In the genomic region with DNA sequence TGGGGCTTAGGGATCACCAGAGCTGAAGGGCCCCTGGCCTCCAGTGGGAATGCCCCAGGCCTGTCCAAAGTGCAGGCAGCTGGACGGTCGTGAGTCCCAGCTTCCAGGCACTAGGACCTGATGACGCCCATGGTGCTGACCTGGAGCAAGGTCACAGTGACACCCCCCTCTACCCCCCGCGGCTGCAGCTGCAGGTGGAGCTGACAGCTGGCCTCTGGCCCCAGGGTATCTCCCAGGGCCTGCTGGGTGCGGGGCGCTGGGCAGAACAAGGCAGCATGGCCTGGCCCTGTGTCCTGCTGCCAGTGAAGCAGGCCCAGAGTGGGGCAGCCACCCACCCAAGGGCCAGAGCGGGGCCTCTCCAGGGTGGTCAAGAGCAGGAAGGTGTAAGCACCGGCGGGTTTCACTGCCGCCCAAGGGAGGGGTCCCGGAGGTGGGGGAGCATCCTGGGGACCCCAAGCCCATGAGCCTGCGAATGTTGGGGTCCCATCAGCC, we compare ENCODE assay signal across 9 cellular contexts. TPM values are rescaled to one million over a fixed set of nuclear protein-coding genes. Genes with fewer than 3 reads are reported as not detected.
A peak's percentile ranks its signal among the peaks of the same experiment; 100 is the strongest.
DNase-seq lines count a peak whose midpoint lies in the region; ATAC-seq, FAIRE-seq and TF ChIP-seq lines count a peak whose summit lies in the region.
"Had no signal": no experiment of that assay in that cellular context is flagged by ENCODE, and none has a peak within 500 bp of the region (broad histone marks: within the 10 kb centered on the region; RNA-seq: fewer than 3 reads in every experiment).

No MANE protein-coding gene starts in this region.

- H3K4me1 ChIP-seq in keratinocyte (ENCODE audit: control insufficient read depth, extremely low read depth, insufficient read depth, low read length) (peaks cover 7% of the 10 kb centered on the region), thymus (ENCODE audit: control insufficient read depth, insufficient read depth, low read length) (peaks cover 17% of the 10 kb centered on the region)

- H3K9ac ChIP-seq in keratinocyte (ENCODE audit: control insufficient read depth, extremely low read depth, insufficient read depth, low read length): peak overlapping the region; percentile 74

- no peaks in the 10 kb centered on the region for H4K20me1 ChIP-seq in keratinocyte (ENCODE audit: control insufficient read depth, extremely low read depth, insufficient read depth, low read length)

- WGBS in thymus: 87% methylated on average over 13 of the region's 13 CpGs

- peaks cover 21% of the 10 kb centered on the region for H3K4me1 Mint-ChIP-seq in activated CD4-positive, alpha-beta T cell treated with anti-CD3 and anti-CD28 coated beads, Interleukin-2, amount 10 ng/mL, durations not matched to agents 24 days and 14 days
- H3K4me1 Mint-ChIP-seq in activated naive CD8-positive, alpha-beta T cell treated with anti-CD3 and anti-CD28 coated beads, Interleukin-2, amount 50 U/mL, for 24 hours: peaks cover 22% of the 10 kb centered on the region

- peak overlapping the region; percentile 83 for H2AFZ ChIP-seq in keratinocyte (ENCODE audit: control insufficient read depth, low read length)

- H3K27me3 ChIP-seq in keratinocyte (ENCODE audit: control insufficient read depth, extremely low read depth, insufficient read depth, low read length) (no peaks in the 10 kb centered on the region), thymus (ENCODE audit: control insufficient read depth, insufficient read depth) (no peaks in the 10 kb centered on the region)

- peaks cover 4% of the 10 kb centered on the region for H3K36me3 Mint-ChIP-seq in activated CD4-positive, alpha-beta T cell treated with anti-CD3 and anti-CD28 coated beads, Interleukin-2, amount 10 ng/mL, durations not matched to agents 24 days and 14 days (ENCODE audit: low read depth)
- peaks cover 3% of the 10 kb centered on the region for H3K36me3 Mint-ChIP-seq in activated naive CD8-positive, alpha-beta T cell treated with anti-CD3 and anti-CD28 coated beads, Interleukin-2, amount 50 U/mL, for 24 hours (ENCODE audit: low read depth)

- H3K4me3 ChIP-seq in keratinocyte (ENCODE audit: control insufficient read depth in 2 of 3, extremely low read depth in 1 of 3, insufficient read depth in 2 of 3, low read depth in 1 of 3, low read length in 3 of 3) (peak overlapping the region; percentile 68 to 84 (median 76)), thymus (ENCODE audit: low read length) (peak overlapping the region; percentile 68)

- FAIRE-seq in keratinocyte (lab: Jason Lieb, UNC): no peak

- intact Hi-C loops in activated CD4-positive, alpha-beta T cell treated with anti-CD3 and anti-CD28 coated beads, Interleukin-2, amount 10 ng/mL, durations not matched to agents 24 days and 14 days (cut with micrococcal nuclease): loop anchor here (10.0 kb wide), 2 partner anchors 177 to 763 kb away; partner anchors contain the start of gene KMT5B

- H3K4me3 Mint-ChIP-seq in activated CD4-positive, alpha-beta T cell treated with anti-CD3 and anti-CD28 coated beads, Interleukin-2, amount 10 ng/mL, durations not matched to agents 24 days and 14 days: peak overlapping the region; percentile 92
- peak overlapping the region; percentile 82 for H3K4me3 Mint-ChIP-seq in activated naive CD8-positive, alpha-beta T cell treated with anti-CD3 and anti-CD28 coated beads, Interleukin-2, amount 50 U/mL, for 24 hours

- peak overlapping the region; percentile 87 for H3K4me2 ChIP-seq in keratinocyte (ENCODE audit: control insufficient read depth, extremely low read depth, insufficient read depth, low read depth, low read length)

- H3K9me3 Mint-ChIP-seq in activated CD4-positive, alpha-beta T cell treated with anti-CD3 and anti-CD28 coated beads, Interleukin-2, amount 10 ng/mL, durations not matched to agents 24 days and 14 days: no peaks in the 10 kb centered on the region
- H3K9me3 Mint-ChIP-seq in activated naive CD8-positive, alpha-beta T cell treated with anti-CD3 and anti-CD28 coated beads, Interleukin-2, amount 50 U/mL, for 24 hours: no peaks in the 10 kb centered on the region

- H3K27ac Mint-ChIP-seq in activated CD4-positive, alpha-beta T cell treated with anti-CD3 and anti-CD28 coated beads, Interleukin-2, amount 10 ng/mL, durations not matched to agents 24 days and 14 days: peak overlapping the region; percentile 87
- no peak overlapping the region for H3K27ac Mint-ChIP-seq in activated naive CD8-positive, alpha-beta T cell treated with anti-CD3 and anti-CD28 coated beads, Interleukin-2, amount 50 U/mL, for 24 hours

- ATAC-seq in activated naive CD8-positive, alpha-beta T cell treated with anti-CD3 and anti-CD28 coated beads, Interleukin-2, amount 50 U/mL, for 24 hours: no peak

- dilution Hi-C loops in keratinocyte (cut with MboI; ENCODE audit: extremely low pct_ligation_motif_present, low sequenced_read_pairs): no loop called here

- peaks cover 5% of the 10 kb centered on the region for H3K79me2 ChIP-seq in keratinocyte (ENCODE audit: control insufficient read depth, insufficient read depth, low read length)

- DNase-seq in activated CD4-positive, alpha-beta T cell treated with anti-CD3 and anti-CD28 coated beads, Interleukin-2, amount 10 ng/mL, durations not matched to agents 24 days and 14 days: no peak
- no peak for DNase-seq in activated CD4-positive, alpha-beta T cell treated with anti-CD3 and anti-CD28 coated beads, Interleukin-2, amount 50 U/mL, for 48 hours
- no peak for DNase-seq in activated naive CD8-positive, alpha-beta T cell treated with anti-CD3 and anti-CD28 coated beads, Interleukin-2, amount 50 U/mL, for 24 hours
- no peak for DNase-seq in keratinocyte (ENCODE audit: low read depth, low spot score)
- DNase-seq in middle frontal gyrus (ENCODE audit: extremely low spot score, low spot score): no peak
- no peak for DNase-seq in activated effector memory CD4-positive, alpha-beta T cell treated with Interleukin-2 at 50 U/mL for 16 hours
- DNase-seq in Kasumi-1 (lab: John Stamatoyannopoulos, UW): no peak

- TF ChIP-seq CTCF in keratinocyte (optimal IDR thresholded peaks at IDR 0.05 in 1 of 3, IDR thresholded peaks at IDR 0.05 in 1 of 3, conservative IDR thresholded peaks at IDR 0.05 in 1 of 3; ENCODE audit: extremely low read depth in 1 of 3, insufficient read depth in 2 of 3, low read length in 3 of 3): no peak

- H3K9me1 ChIP-seq in keratinocyte (ENCODE audit: control insufficient read depth, extremely low read depth, insufficient read depth, low read length): no peaks in the 10 kb centered on the region

- H3K36me3 ChIP-seq in keratinocyte (ENCODE audit: control insufficient read depth in 2 of 2, extremely low read depth in 1 of 2, insufficient read depth in 2 of 2, low read length in 2 of 2) (peaks cover 11% of the 10 kb centered on the region in 2 experiments), thymus (ENCODE audit: control insufficient read depth, insufficient read depth) (peaks cover 38% of the 10 kb centered on the region)

- H3K27ac ChIP-seq in keratinocyte (ENCODE audit: control insufficient read depth, insufficient read depth, low read length) (peak overlapping the region; percentile 26), thymus (ENCODE audit: low read depth) (peak overlapping the region; percentile 64)

- H3K9me3 ChIP-seq in keratinocyte (ENCODE audit: control insufficient read depth, low read depth, low read length) (no peaks in the 10 kb centered on the region), thymus (ENCODE audit: control insufficient read depth) (no peaks in the 10 kb centered on the region)

- no peaks in the 10 kb centered on the region for H3K27me3 Mint-ChIP-seq in activated CD4-positive, alpha-beta T cell treated with anti-CD3 and anti-CD28 coated beads, Interleukin-2, amount 10 ng/mL, durations not matched to agents 24 days and 14 days
- H3K27me3 Mint-ChIP-seq in activated naive CD8-positive, alpha-beta T cell treated with anti-CD3 and anti-CD28 coated beads, Interleukin-2, amount 50 U/mL, for 24 hours: no peaks in the 10 kb centered on the region

RNA-seq across cellular contexts. Expression of gene TCIRG1, which starts 0.6 kb away (rescaled TPM):
- total RNA-seq in activated CD4-positive, alpha-beta T cell treated with anti-CD3 and anti-CD28 coated beads, Interleukin-2, amount 10 ng/mL, durations not matched to agents 24 days and 14 days: 141 and 149 TPM in 2 replicates
- polyA plus RNA-seq in keratinocyte (12.7 to 31.6 TPM (median 17.8 TPM) in 3 replicates), thymus (236 TPM)
- 7.2 TPM for polyA plus RNA-seq in keratinocyte (2011; ENCODE audit: low read depth)
- polyA plus RNA-seq in keratinocyte (2011; cell fraction: cytosol; rRNA removed): 3.3 and 6.7 TPM in 2 replicates
- 99.0 and 125 TPM in 2 replicates for polyA plus RNA-seq in keratinocyte (2011; cell fraction: nucleus; rRNA removed)
- 8.9 and 26.0 TPM in 2 replicates for polyA plus RNA-seq in keratinocyte (2012; ENCODE audit: low replicate concordance)
- polyA minus RNA-seq in keratinocyte: 18.3 to 28.8 TPM (median 25.8 TPM) in 3 replicates
- polyA minus RNA-seq in keratinocyte (2011; cell fraction: cytosol; rRNA and poly(A)+ RNA removed): 34.9 TPM
- 34.0 and 37.2 TPM in 2 replicates for polyA minus RNA-seq in keratinocyte (2011; cell fraction: nucleus; rRNA and poly(A)+ RNA removed)

RNA-seq across cellular contexts. Expression of gene NDUFS8, which starts 7.8 kb away (rescaled TPM):
- total RNA-seq in activated CD4-positive, alpha-beta T cell treated with anti-CD3 and anti-CD28 coated beads, Interleukin-2, amount 10 ng/mL, durations not matched to agents 24 days and 14 days: 153 and 159 TPM in 2 replicates
- polyA plus RNA-seq in keratinocyte (51.7 to 99.9 TPM (median 65.2 TPM) in 3 replicates), thymus (84.1 TPM)
- 88.9 TPM for polyA plus RNA-seq in keratinocyte (2011; ENCODE audit: low read depth)
- 42.8 and 124 TPM in 2 replicates for polyA plus RNA-seq in keratinocyte (2011; cell fraction: cytosol; rRNA removed)
- polyA plus RNA-seq in keratinocyte (2011; cell fraction: nucleus; rRNA removed): 45.3 and 53.2 TPM in 2 replicates
- polyA plus RNA-seq in keratinocyte (2012; ENCODE audit: low replicate concordance): 116 and 181 TPM in 2 replicates
- 37.6 to 87.5 TPM (median 62.8 TPM) in 3 replicates for polyA minus RNA-seq in keratinocyte
- polyA minus RNA-seq in keratinocyte (2011; cell fraction: cytosol; rRNA and poly(A)+ RNA removed): 200 TPM
- polyA minus RNA-seq in keratinocyte (2011; cell fraction: nucleus; rRNA and poly(A)+ RNA removed): 25.8 and 32.4 TPM in 2 replicates

RNA-seq across cellular contexts. Expression of gene ALDH3B1, which starts 28.1 kb away (rescaled TPM):
- total RNA-seq in activated CD4-positive, alpha-beta T cell treated with anti-CD3 and anti-CD28 coated beads, Interleukin-2, amount 10 ng/mL, durations not matched to agents 24 days and 14 days: not detected in 2 replicates
- polyA plus RNA-seq in keratinocyte (0.07 to 0.16 TPM (median 0.08 TPM) in 3 replicates), thymus (3.9 TPM)
- 0.50 TPM for polyA plus RNA-seq in keratinocyte (2011; ENCODE audit: low read depth)
- 0.05 and 0.09 TPM in 2 replicates for polyA plus RNA-seq in keratinocyte (2011; cell fraction: cytosol; rRNA removed)
- polyA plus RNA-seq in keratinocyte (2011; cell fraction: nucleus; rRNA removed): 0.04 and 0.09 TPM in 2 replicates
- 0.11 and 0.14 TPM in 2 replicates for polyA plus RNA-seq in keratinocyte (2012; ENCODE audit: low replicate concordance)
- polyA minus RNA-seq in keratinocyte: 0.16 TPM in 1 of 3 replicates, not detected in the others
- polyA minus RNA-seq in keratinocyte (2011; cell fraction: cytosol; rRNA and poly(A)+ RNA removed): not detected
- 0.84 TPM in 1 of 2 replicates, not detected in the other for polyA minus RNA-seq in keratinocyte (2011; cell fraction: nucleus; rRNA and poly(A)+ RNA removed)
- total RNA-seq: T-helper 1 cell treated with Interleukin-12 subunit alpha and Interleukin-12 subunit beta and Interleukin-4 antibody, amounts not matched to agents 30 ng/mL and 1 ng/mL, for 36 hours had no signal

RNA-seq across cellular contexts. Expression of gene UNC93B1, which starts 34.4 kb away (rescaled TPM):
- total RNA-seq in activated CD4-positive, alpha-beta T cell treated with anti-CD3 and anti-CD28 coated beads, Interleukin-2, amount 10 ng/mL, durations not matched to agents 24 days and 14 days: 13.8 and 15.6 TPM in 2 replicates
- polyA plus RNA-seq in keratinocyte (15.4 to 17.5 TPM (median 16.5 TPM) in 3 replicates), thymus (30.8 TPM)
- 8.3 TPM for polyA plus RNA-seq in keratinocyte (2011; ENCODE audit: low read depth)
- polyA plus RNA-seq in keratinocyte (2011; cell fraction: cytosol; rRNA removed): 5.7 and 8.6 TPM in 2 replicates
- 18.5 and 21.1 TPM in 2 replicates for polyA plus RNA-seq in keratinocyte (2011; cell fraction: nucleus; rRNA removed)
- polyA plus RNA-seq in keratinocyte (2012; ENCODE audit: low replicate concordance): 5.6 and 12.6 TPM in 2 replicates
- 19.6 to 44.1 TPM (median 21.8 TPM) in 3 replicates for polyA minus RNA-seq in keratinocyte
- polyA minus RNA-seq in keratinocyte (2011; cell fraction: cytosol; rRNA and poly(A)+ RNA removed): 22.4 TPM
- polyA minus RNA-seq in keratinocyte (2011; cell fraction: nucleus; rRNA and poly(A)+ RNA removed): 16.4 and 18.0 TPM in 2 replicates
